Comparison of ENCODE assay signal across 8 cellular contexts in the genomic region with DNA sequence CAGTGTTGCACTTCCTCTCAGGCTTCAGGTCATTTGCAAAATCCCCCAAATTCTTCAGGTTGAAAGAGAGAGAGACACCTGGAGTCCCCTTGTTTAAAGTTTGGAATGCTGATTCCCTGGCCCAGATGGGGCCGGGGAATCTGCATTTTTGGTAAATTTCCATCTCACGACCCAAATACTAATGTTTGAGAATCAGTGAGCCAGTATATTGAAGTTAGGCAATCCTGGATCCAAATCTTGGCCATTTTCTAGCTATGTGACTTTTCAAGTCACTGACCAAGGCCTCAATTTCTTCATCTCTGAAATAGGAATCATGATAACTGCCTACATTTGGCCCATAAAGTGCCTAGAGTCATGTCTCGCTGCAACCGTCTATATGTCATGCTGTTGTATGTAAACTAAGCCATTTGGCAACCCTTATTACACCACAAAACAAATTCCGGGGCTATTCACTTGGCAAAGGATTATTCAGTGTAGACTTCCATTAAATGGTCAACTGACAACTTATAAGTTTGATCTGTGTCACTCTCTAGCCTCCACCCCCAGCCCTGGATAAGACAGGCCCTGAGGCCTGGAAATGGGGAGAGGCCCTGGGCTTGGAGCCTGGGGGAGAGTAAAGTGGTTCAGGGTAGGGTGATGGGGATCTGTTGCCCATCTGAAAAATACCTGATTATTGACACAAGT. TPM values are rescaled to one million over a fixed set of nuclear protein-coding genes. Genes with fewer than 3 reads are reported as not detected.
DNase-seq lines count a peak whose midpoint lies in the region; ATAC-seq, FAIRE-seq and TF ChIP-seq lines count a peak whose summit lies in the region.

No MANE protein-coding gene starts in this region.

- H3K4me2 ChIP-seq in keratinocyte (ENCODE audit: control insufficient read depth, extremely low read depth, insufficient read depth, low read depth, low read length): peak overlapping the region; percentile 99

- H3K36me3 ChIP-seq in keratinocyte (ENCODE audit: control insufficient read depth in 2 of 2, extremely low read depth in 1 of 2, insufficient read depth in 2 of 2, low read length in 2 of 2): peaks cover 8 to 13% of the 10 kb centered on the region in 2 experiments
- H3K36me3 ChIP-seq in suprapubic skin: peaks cover 2% of the 10 kb centered on the region

- no peaks in the 10 kb centered on the region for H3K9me1 ChIP-seq in keratinocyte (ENCODE audit: control insufficient read depth, extremely low read depth, insufficient read depth, low read length)

- peaks cover 21% of the 10 kb centered on the region for H3K4me1 ChIP-seq in keratinocyte (ENCODE audit: control insufficient read depth, extremely low read depth, insufficient read depth, low read length)
- peaks cover 22% of the 10 kb centered on the region for H3K4me1 ChIP-seq in suprapubic skin

- peaks cover 2% of the 10 kb centered on the region for H3K9me3 Mint-ChIP-seq in activated CD4-positive, alpha-beta T cell treated with anti-CD3 and anti-CD28 coated beads, Interleukin-2, amount 10 ng/mL, durations not matched to agents 24 days and 14 days
- H3K9me3 Mint-ChIP-seq in activated naive CD8-positive, alpha-beta T cell treated with anti-CD3 and anti-CD28 coated beads, Interleukin-2, amount 50 U/mL, for 24 hours: peaks cover 10% of the 10 kb centered on the region

- ATAC-seq in activated naive CD8-positive, alpha-beta T cell treated with anti-CD3 and anti-CD28 coated beads, Interleukin-2, amount 50 U/mL, for 24 hours: no peak
- no peak for ATAC-seq in HG03280 (IDR thresholded peaks at IDR 0.05; ENCODE audit: unreplicated experiment)

- no peak for TF ChIP-seq EP300 in suprapubic skin (IDR thresholded peaks at IDR 0.05)

- peak overlapping the region; percentile 93 for H3K4me3 Mint-ChIP-seq in activated CD4-positive, alpha-beta T cell treated with anti-CD3 and anti-CD28 coated beads, Interleukin-2, amount 10 ng/mL, durations not matched to agents 24 days and 14 days
- H3K4me3 Mint-ChIP-seq in activated naive CD8-positive, alpha-beta T cell treated with anti-CD3 and anti-CD28 coated beads, Interleukin-2, amount 50 U/mL, for 24 hours: peak overlapping the region; percentile 92

- no peaks in the 10 kb centered on the region for H3K9me3 ChIP-seq in keratinocyte (ENCODE audit: control insufficient read depth, low read depth, low read length)
- no peaks in the 10 kb centered on the region for H3K9me3 ChIP-seq in suprapubic skin

- intact Hi-C loops in activated CD4-positive, alpha-beta T cell treated with anti-CD3 and anti-CD28 coated beads, Interleukin-2, amount 10 ng/mL, durations not matched to agents 24 days and 14 days (cut with micrococcal nuclease): loop anchor here (2.0 to 10.0 kb wide), 2 partner anchors 564 to 818 kb away; partner anchors contain the start of gene SUSD6

- H3K27me3 ChIP-seq in keratinocyte (ENCODE audit: control insufficient read depth, extremely low read depth, insufficient read depth, low read length) (no peaks in the 10 kb centered on the region), suprapubic skin (no peaks in the 10 kb centered on the region)

- H3K4me3 ChIP-seq in keratinocyte (ENCODE audit: control insufficient read depth in 2 of 3, extremely low read depth in 1 of 3, insufficient read depth in 2 of 3, low read depth in 1 of 3, low read length in 3 of 3): peak overlapping the region; percentile 66 to 95 (median 81)
- H3K4me3 ChIP-seq in suprapubic skin: peak overlapping the region; percentile 66

- H3K27me3 Mint-ChIP-seq in activated CD4-positive, alpha-beta T cell treated with anti-CD3 and anti-CD28 coated beads, Interleukin-2, amount 10 ng/mL, durations not matched to agents 24 days and 14 days: no peaks in the 10 kb centered on the region
- peaks cover 3% of the 10 kb centered on the region for H3K27me3 Mint-ChIP-seq in activated naive CD8-positive, alpha-beta T cell treated with anti-CD3 and anti-CD28 coated beads, Interleukin-2, amount 50 U/mL, for 24 hours

- H3K27ac ChIP-seq in keratinocyte (ENCODE audit: control insufficient read depth, insufficient read depth, low read length) (peak overlapping the region; percentile 100), suprapubic skin (peak overlapping the region; percentile 100)

- TF ChIP-seq CTCF in keratinocyte (optimal IDR thresholded peaks at IDR 0.05 in 1 of 3, IDR thresholded peaks at IDR 0.05 in 1 of 3, conservative IDR thresholded peaks at IDR 0.05 in 1 of 3; ENCODE audit: extremely low read depth in 1 of 3, insufficient read depth in 2 of 3, low read length in 3 of 3) (no peak), suprapubic skin (IDR thresholded peaks at IDR 0.05) (no peak)

- DNase-seq in activated CD4-positive, alpha-beta T cell treated with anti-CD3 and anti-CD28 coated beads, Interleukin-2, amount 10 ng/mL, durations not matched to agents 24 days and 14 days: peak; percentile 60
- no peak for DNase-seq in activated CD4-positive, alpha-beta T cell treated with anti-CD3 and anti-CD28 coated beads, Interleukin-2, amount 50 U/mL, for 4 hours
- no peak for DNase-seq in activated naive CD8-positive, alpha-beta T cell treated with anti-CD3 and anti-CD28 coated beads, Interleukin-2, amount 50 U/mL, for 24 hours
- DNase-seq in keratinocyte (ENCODE audit: low read depth, low spot score): no peak
- peak in 1 of 2 donors; percentile 74 for DNase-seq in suprapubic skin (ENCODE audit: low spot score in 2 of 2)
- no peak for DNase-seq in stimulated activated CD4-positive, alpha-beta T cell treated with anti-CD3 and anti-CD28 coated beads, Interleukin-4, amount 100 ng/mL, for 1 hour
- DNase-seq in DMS 273 treated with DMSO at 0.1 percent for 48 hours (lab: John Stamatoyannopoulos, UW): no peak

- H3K9ac ChIP-seq in keratinocyte (ENCODE audit: control insufficient read depth, extremely low read depth, insufficient read depth, low read length): peak overlapping the region; percentile 98

- no peak for FAIRE-seq in keratinocyte (lab: Jason Lieb, UNC)

- peaks cover 17% of the 10 kb centered on the region for H3K36me3 Mint-ChIP-seq in activated CD4-positive, alpha-beta T cell treated with anti-CD3 and anti-CD28 coated beads, Interleukin-2, amount 10 ng/mL, durations not matched to agents 24 days and 14 days (ENCODE audit: low read depth)
- H3K36me3 Mint-ChIP-seq in activated naive CD8-positive, alpha-beta T cell treated with anti-CD3 and anti-CD28 coated beads, Interleukin-2, amount 50 U/mL, for 24 hours (ENCODE audit: low read depth): peaks cover 23% of the 10 kb centered on the region

- H4K20me1 ChIP-seq in keratinocyte (ENCODE audit: control insufficient read depth, extremely low read depth, insufficient read depth, low read length): peaks cover 13% of the 10 kb centered on the region

- peaks cover 39% of the 10 kb centered on the region for H3K4me1 Mint-ChIP-seq in activated CD4-positive, alpha-beta T cell treated with anti-CD3 and anti-CD28 coated beads, Interleukin-2, amount 10 ng/mL, durations not matched to agents 24 days and 14 days
- H3K4me1 Mint-ChIP-seq in activated naive CD8-positive, alpha-beta T cell treated with anti-CD3 and anti-CD28 coated beads, Interleukin-2, amount 50 U/mL, for 24 hours: peaks cover 66% of the 10 kb centered on the region

- peaks cover 32% of the 10 kb centered on the region for H3K79me2 ChIP-seq in keratinocyte (ENCODE audit: control insufficient read depth, insufficient read depth, low read length)

- 40% methylated on average over 5 of the region's 5 CpGs for WGBS in suprapubic skin

- no peak for TF ChIP-seq POLR2A in suprapubic skin (IDR thresholded peaks at IDR 0.05)

- dilution Hi-C loops in keratinocyte (cut with MboI; ENCODE audit: extremely low pct_ligation_motif_present, low sequenced_read_pairs): no loop called here

- H3K27ac Mint-ChIP-seq in activated CD4-positive, alpha-beta T cell treated with anti-CD3 and anti-CD28 coated beads, Interleukin-2, amount 10 ng/mL, durations not matched to agents 24 days and 14 days: peak overlapping the region; percentile 100
- peak overlapping the region; percentile 99 for H3K27ac Mint-ChIP-seq in activated naive CD8-positive, alpha-beta T cell treated with anti-CD3 and anti-CD28 coated beads, Interleukin-2, amount 50 U/mL, for 24 hours

- H2AFZ ChIP-seq in keratinocyte (ENCODE audit: control insufficient read depth, low read length): peak overlapping the region; percentile 1

RNA-seq across cellular contexts. Expression of gene ZFP36L1, which starts 3.7 kb away (rescaled TPM):
- total RNA-seq in activated CD4-positive, alpha-beta T cell treated with anti-CD3 and anti-CD28 coated beads, Interleukin-2, amount 10 ng/mL, durations not matched to agents 24 days and 14 days: 106 TPM in 2 replicates
- polyA plus RNA-seq in keratinocyte: 66.9 to 142 TPM (median 85.2 TPM) in 3 replicates
- polyA plus RNA-seq in keratinocyte (2011; ENCODE audit: low read depth): 58.4 TPM
- 118 and 212 TPM in 2 replicates for polyA plus RNA-seq in keratinocyte (2011; cell fraction: cytosol; rRNA removed)
- 311 and 342 TPM in 2 replicates for polyA plus RNA-seq in keratinocyte (2011; cell fraction: nucleus; rRNA removed)
- polyA plus RNA-seq in keratinocyte (2012; ENCODE audit: low replicate concordance): 176 and 280 TPM in 2 replicates
- polyA minus RNA-seq in keratinocyte: 45.4 to 273 TPM (median 50.6 TPM) in 3 replicates
- polyA minus RNA-seq in keratinocyte (2011; cell fraction: cytosol; rRNA and poly(A)+ RNA removed): 802 TPM
- 213 and 226 TPM in 2 replicates for polyA minus RNA-seq in keratinocyte (2011; cell fraction: nucleus; rRNA and poly(A)+ RNA removed)
- 1,000 to 10,000 TPM; 1,382 to 1,995 (median 1,611) TPM for total RNA-seq in suprapubic skin

Comparison
In these comparisons a context has a peak if more than half of its experiments do, and no peak if none do; other contexts are left out.
1. RNA of gene ZFP36L1, which starts 3.7 kb away (total RNA-seq): 1,382 to 1,995 TPM in suprapubic skin; 106 TPM in activated CD4-positive, alpha-beta T cell treated with anti-CD3 and anti-CD28 coated beads, Interleukin-2, amount 10 ng/mL, durations not matched to agents 24 days and 14 days; every median in the first group is over 10 times any median in the second.